8 cellular contexts compared by ENCODE assay signal in genomic region chr10:68471586-68472408, GRCh38. TPM values are rescaled to one million over a fixed set of nuclear protein-coding genes. Genes with fewer than 3 reads are reported as not detected.
A peak's percentile ranks its signal among the peaks of the same experiment; 100 is the strongest.
DNase-seq lines count a peak whose midpoint lies in the region; ATAC-seq lines count a peak whose summit lies in the region.

DNA2 (minus strand) TSS chr10:68471973; CDS start chr10:68471864, 109 bp downstream.

- H3K36me3 ChIP-seq in aorta (ENCODE audit: control insufficient read depth in 1 of 2, insufficient read depth in 2 of 2, low read length in 1 of 2), result no peaks in the 10 kb centered on the region

- H3K27me3 ChIP-seq in right cardiac atrium (ENCODE audit: control insufficient read depth, insufficient read depth) (no peaks in the 10 kb centered on the region), aorta (ENCODE audit: control insufficient read depth in 1 of 2, insufficient read depth in 2 of 2, low read length in 1 of 2) (no peaks in the 10 kb centered on the region)

- peak; percentile 70 for ATAC-seq in GM18499 (IDR thresholded peaks at IDR 0.05; ENCODE audit: insufficient read depth, unreplicated experiment)
- ATAC-seq in HG02852 (IDR thresholded peaks at IDR 0.05; ENCODE audit: unreplicated experiment), result peak; percentile 93
- peak; percentile 90 to 91 for ATAC-seq in right cardiac atrium
- ATAC-seq in aorta (ENCODE audit: low FRiP score), result peak; percentile 80

- H3K4me1 ChIP-seq in right cardiac atrium (ENCODE audit: control insufficient read depth, insufficient read depth, low read length) (no peaks in the 10 kb centered on the region), aorta (ENCODE audit: control insufficient read depth in 1 of 2, insufficient read depth in 2 of 2, low read length in 2 of 2) (no peaks in the 10 kb centered on the region)

- no peak within 1 kb of the TSS for H3K27ac ChIP-seq in right cardiac atrium (ENCODE audit: low read length)
- H3K27ac ChIP-seq in aorta (ENCODE audit: low read depth in 1 of 2, low read length in 2 of 2), result peak within 1 kb of the TSS in 1 of 2 donors; percentile 11

- peak; percentile 50 for DNase-seq in NCI-H1694 (lab: John Stamatoyannopoulos, UW)
- DNase-seq in anterior cingulate cortex (lab: John Stamatoyannopoulos, UW), result peak in 57 of 58 donors; percentile 15 to 79 (median 55)
- peak; percentile 57 to 86 (median 83) for DNase-seq in right cardiac atrium
- DNase-seq in renal cortical epithelial cell (ENCODE audit: low read depth), result peak; percentile 41
- peak; percentile 63 to 89 for DNase-seq in aorta

- intact Hi-C loops in T-helper 2 cell treated with Interferon-gamma antibody and Interleukin-4, amounts not matched to agents 100 ng/mL and 5 ng/mL, for 36 hours (cut with micrococcal nuclease), result loop anchor here (1.0 to 5.0 kb wide), 6 partner anchors 55 to 486 kb away; partner anchors contain the start of genes CCAR1, DDX21, DDX50 and HNRNPH3
- intact Hi-C loops in right cardiac atrium (cut with DNase I), result no loop called here
- intact Hi-C loops in aorta (cut with DNase I), result no loop called here

- 3% methylated on average over 46 of the region's 46 CpGs for WGBS in right cardiac atrium
- WGBS in aorta, 2 donors, result 2% methylated on average over 46 of the region's 46 CpGs

- peak within 1 kb of the TSS; percentile 73 for H3K4me3 ChIP-seq in right cardiac atrium (ENCODE audit: low read length)
- peak within 1 kb of the TSS; percentile 49 to 85 for H3K4me3 ChIP-seq in aorta (ENCODE audit: low read length in 2 of 2)

- H3K9me3 ChIP-seq in right cardiac atrium (ENCODE audit: control insufficient read depth, low read length), result no peaks in the 10 kb centered on the region
- no peaks in the 10 kb centered on the region for H3K9me3 ChIP-seq in aorta (ENCODE audit: control insufficient read depth, low read length)

RNA-seq across cellular contexts. Expression of gene DNA2, which starts in this region (rescaled TPM):
- 43.6 and 48.0 TPM in 2 replicates for total RNA-seq in T-helper 2 cell treated with Interferon-gamma antibody and Interleukin-4, amounts not matched to agents 100 ng/mL and 5 ng/mL, for 36 hours
- total RNA-seq in right cardiac atrium (1 to 10 TPM; 1.8 to 3.8 (median 2.5) TPM), renal cortical epithelial cell (8.8 and 11.5 TPM in 2 replicates), aorta (1 to 10 TPM; 3.9 to 5.9 TPM)
- polyA plus RNA-seq in right cardiac atrium (0.97 TPM), aorta (1 to 10 TPM in 1 of 2 donors, under 1 TPM in 1; 0.64 to 2.5 TPM)
